Comparison of ENCODE assay signal across 8 cellular contexts in genomic region chr1:1435911-1436633, GRCh38. TPM values are rescaled to one million over a fixed set of nuclear protein-coding genes. Genes with fewer than 3 reads are reported as not detected.
DNase-seq lines count a peak whose midpoint lies in the region; ATAC-seq and TF ChIP-seq lines count a peak whose summit lies in the region.

No MANE protein-coding gene starts in this region.

- no peak overlapping the region for H3K27ac Mint-ChIP-seq in stimulated activated naive B cell treated with anti-CD40 and anti-IgM and Interleukin-4, amounts not matched to agents 10 μg/mL and 1 μg/mL and 100 μg/mL, for 72 hours

- H3K9me3 Mint-ChIP-seq in stimulated activated naive B cell treated with anti-CD40 and anti-IgM and Interleukin-4, amounts not matched to agents 10 μg/mL and 1 μg/mL and 100 μg/mL, for 72 hours = no peaks in the 10 kb centered on the region

- H3K4me3 Mint-ChIP-seq in stimulated activated naive B cell treated with anti-CD40 and anti-IgM and Interleukin-4, amounts not matched to agents 10 μg/mL and 1 μg/mL and 100 μg/mL, for 72 hours = peak overlapping the region; percentile 53 to 64

- H3K36me3 Mint-ChIP-seq in stimulated activated naive B cell treated with anti-CD40 and anti-IgM and Interleukin-4, amounts not matched to agents 10 μg/mL and 1 μg/mL and 100 μg/mL, for 72 hours = no peaks in the 10 kb centered on the region

- no peak for ATAC-seq in stimulated activated naive B cell treated with anti-CD40 and anti-IgM and Interleukin-4, amounts not matched to agents 10 μg/mL and 1 μg/mL and 100 μg/mL, for 72 hours (replicated peaks)
- ATAC-seq in omental fat pad (ENCODE audit: low FRiP score) = no peak
- no peak for ATAC-seq in HG03135 (IDR thresholded peaks at IDR 0.05; ENCODE audit: unreplicated experiment)
- ATAC-seq in HG03196 (IDR thresholded peaks at IDR 0.05; ENCODE audit: unreplicated experiment) = no peak

- in situ Hi-C loops in astrocyte of the spinal cord (cut with HindIII; ENCODE audit: low sequenced_read_pairs) = no loop called here

- TF ChIP-seq CTCF in astrocyte of the spinal cord (IDR thresholded peaks at IDR 0.05; ENCODE audit: low read depth, low read length) (no peak), omental fat pad (IDR thresholded peaks at IDR 0.05) (no peak)

- DNase-seq in NCI-H146 (lab: John Stamatoyannopoulos, UW) = peak; percentile 18
- no peak for DNase-seq in NCI-H146 treated with DMSO at 0.1 percent for 48 hours (lab: John Stamatoyannopoulos, UW; ENCODE audit: unreplicated experiment)
- DNase-seq in astrocyte of the spinal cord (ENCODE audit: low read depth, low spot score) = no peak
- DNase-seq in iPS-NIHi7 (ENCODE audit: extremely low spot score) = peak; percentile 11
- no peak for DNase-seq in stimulated activated naive B cell treated with anti-CD40 and anti-IgM and Interleukin-4, amounts not matched to agents 10 μg/mL and 1 μg/mL and 100 μg/mL, for 72 hours
- no peak for DNase-seq in omental fat pad (ENCODE audit: low spot score)

- peak overlapping the region; percentile 53 for H3K4me3 ChIP-seq in astrocyte of the spinal cord (ENCODE audit: low read depth, low read length)

- H3K4me1 Mint-ChIP-seq in stimulated activated naive B cell treated with anti-CD40 and anti-IgM and Interleukin-4, amounts not matched to agents 10 μg/mL and 1 μg/mL and 100 μg/mL, for 72 hours = peaks cover 19 to 41% of the 10 kb centered on the region in 2 donors

- peaks cover 22 to 63% of the 10 kb centered on the region in 2 donors for H3K27me3 Mint-ChIP-seq in stimulated activated naive B cell treated with anti-CD40 and anti-IgM and Interleukin-4, amounts not matched to agents 10 μg/mL and 1 μg/mL and 100 μg/mL, for 72 hours

RNA-seq across cellular contexts. Expression of gene VWA1, which starts 0.6 kb away (rescaled TPM):
- total RNA-seq in omental fat pad = 10 to 100 TPM in 3 of 4 donors, 1 to 10 TPM in 1; 6.8 to 21.1 (median 13.8) TPM

RNA-seq across cellular contexts. Expression of gene ATAD3C, which starts 13.4 kb away (rescaled TPM):
- total RNA-seq in omental fat pad = 1 to 10 TPM in 2 of 4 donors, under 1 TPM in 1, not detected in 1; 0.69 to 3.5 (median 2.4) TPM

RNA-seq across cellular contexts. Expression of gene ANKRD65, which starts 15.0 kb away (rescaled TPM):
- total RNA-seq in omental fat pad = 1 to 10 TPM; 2.6 to 7.3 (median 3.8) TPM

RNA-seq across cellular contexts. Expression of gene MRPL20, which starts 29.0 kb away (rescaled TPM):
- 100 to 1,000 TPM; 106 to 170 (median 136) TPM for total RNA-seq in omental fat pad

RNA-seq across cellular contexts. Expression of gene ATAD3B, which starts 35.5 kb away (rescaled TPM):
- total RNA-seq in omental fat pad = 10 to 100 TPM; 11.0 to 91.6 (median 16.5) TPM

Comparison
In these comparisons a context has a peak if more than half of its experiments do, and no peak if none do; other contexts are left out.
1. DNase-seq: peak in NCI-H146 (single experiment) and iPS-NIHi7 (single experiment); none in NCI-H146 treated with DMSO at 0.1 percent for 48 hours (single experiment), astrocyte of the spinal cord (single experiment), stimulated activated naive B cell treated with anti-CD40 and anti-IgM and Interleukin-4, amounts not matched to agents 10 μg/mL and 1 μg/mL and 100 μg/mL, for 72 hours (single experiment) and omental fat pad (single experiment).